In genomic region chr6:24927985-24928735, GRCh38 we compare ENCODE assay signal across 15 cellular contexts. TPM values are rescaled to one million over a fixed set of nuclear protein-coding genes. Genes with fewer than 3 reads are reported as not detected.
A peak's percentile ranks its signal among the peaks of the same experiment; 100 is the strongest.
DNase-seq lines count a peak whose midpoint lies in the region; ATAC-seq and TF ChIP-seq lines count a peak whose summit lies in the region.
"Had no signal": no experiment of that assay in that cellular context is flagged by ENCODE, and none has a peak within 500 bp of the region (broad histone marks: within the 10 kb centered on the region; RNA-seq: fewer than 3 reads in every experiment).

No MANE protein-coding gene starts in this region.

- H3F3A ChIP-seq in PC-3 (ENCODE audit: low read length, unreplicated experiment), result no peaks in the 10 kb centered on the region
- H3F3A ChIP-seq in smooth muscle cell (ENCODE audit: low read depth), result peaks cover 10% of the 10 kb centered on the region

- peaks cover 76% of the 10 kb centered on the region for H3K4me1 Mint-ChIP-seq in activated CD4-positive, alpha-beta T cell treated with anti-CD3 and anti-CD28 coated beads, Interleukin-2, amount 10 ng/mL, durations not matched to agents 24 days and 14 days

- H3K9me2 ChIP-seq in PC-3 (replicated peaks; ENCODE audit: low read length), result no peaks in the 10 kb centered on the region

- BruUV-seq in PC-3 (replicated peaks; lab: Mats Ljungman, UMichigan), result no TSS peak

- peak overlapping the region; percentile 94 for H3K4me3 Mint-ChIP-seq in activated CD4-positive, alpha-beta T cell treated with anti-CD3 and anti-CD28 coated beads, Interleukin-2, amount 10 ng/mL, durations not matched to agents 24 days and 14 days
- H3K4me3 Mint-ChIP-seq: dendritic cell treated with granulocyte-macrophage colony-stimulating factor and Interleukin-4, amounts not matched to agents 40 ng/mL and 50 ng/mL, for 4 days had no signal

- H3K36me3 ChIP-seq in PC-3 (ENCODE audit: low read depth, low read length) (no peaks in the 10 kb centered on the region), brain microvascular endothelial cell (replicated peaks) (no peaks in the 10 kb centered on the region), smooth muscle cell (ENCODE audit: low read depth) (no peaks in the 10 kb centered on the region), upper lobe of right lung (no peaks in the 10 kb centered on the region)
- H3K36me3 ChIP-seq: gastroesophageal sphincter, left ventricle myocardium inferior, ovary had no signal

- no peaks in the 10 kb centered on the region for H3K27me3 Mint-ChIP-seq in activated CD4-positive, alpha-beta T cell treated with anti-CD3 and anti-CD28 coated beads, Interleukin-2, amount 10 ng/mL, durations not matched to agents 24 days and 14 days
- H3K27me3 Mint-ChIP-seq: dendritic cell treated with granulocyte-macrophage colony-stimulating factor and Interleukin-4, amounts not matched to agents 40 ng/mL and 50 ng/mL, for 4 days had no signal

- H3K9ac ChIP-seq in PC-3 (ENCODE audit: low read length) (no peak overlapping the region), smooth muscle cell (ENCODE audit: low read depth) (no peak overlapping the region)

- TF ChIP-seq CTCF in PC-3 (conservative IDR thresholded peaks at IDR 0.05; ENCODE audit: low read depth, low read length) (no peak), brain microvascular endothelial cell (IDR thresholded peaks at IDR 0.05; ENCODE audit: low read depth, low read length, missing control alignments) (no peak), smooth muscle cell (IDR thresholded peaks at IDR 0.05; ENCODE audit: borderline replicate concordance, insufficient read depth, poor library complexity, severe bottlenecking) (no peak), upper lobe of right lung (IDR thresholded peaks at IDR 0.05) (no peak)

- no peak for ATAC-seq in PC-3
- ATAC-seq in GM18907 (IDR thresholded peaks at IDR 0.05; ENCODE audit: unreplicated experiment), result no peak
- ATAC-seq in upper lobe of right lung, result no peak
- ATAC-seq: A549, gastroesophageal sphincter had no signal

- H3K27ac ChIP-seq in PC-3 (ENCODE audit: low read length), result no peak overlapping the region
- peak overlapping the region; percentile 66 for H3K27ac ChIP-seq in brain microvascular endothelial cell
- peak overlapping the region; percentile 53 for H3K27ac ChIP-seq in smooth muscle cell (ENCODE audit: low read depth)
- H3K27ac ChIP-seq in upper lobe of right lung, result no peak overlapping the region
- H3K27ac ChIP-seq: A549, gastroesophageal sphincter, left ventricle myocardium inferior, ovary had no signal

- WGBS in smooth muscle cell (ENCODE audit: low lambda C conversion rate), result 63% methylated on average over 6 of the region's 6 CpGs

- H3K79me2 ChIP-seq in PC-3 (ENCODE audit: low read length) (no peaks in the 10 kb centered on the region), smooth muscle cell (ENCODE audit: low read depth) (no peaks in the 10 kb centered on the region)

- in situ Hi-C loops in brain microvascular endothelial cell (cut with HindIII; ENCODE audit: low pct_ligation_motif_present, low sequenced_read_pairs), result no loop called here

- H3K9me3 ChIP-seq in PC-3 (ENCODE audit: low read length), result no peaks in the 10 kb centered on the region
- no peaks in the 10 kb centered on the region for H3K9me3 ChIP-seq in smooth muscle cell (replicated peaks; ENCODE audit: low read depth)
- no peaks in the 10 kb centered on the region for H3K9me3 ChIP-seq in upper lobe of right lung
- H3K9me3 ChIP-seq: A549, gastroesophageal sphincter, left ventricle myocardium inferior, ovary had no signal

- no peak overlapping the region for H3K4me2 ChIP-seq in PC-3 (ENCODE audit: low read length)
- peak overlapping the region; percentile 34 for H3K4me2 ChIP-seq in smooth muscle cell
- H3K4me2 ChIP-seq: A549 had no signal

- CTCF ChIA-PET in PC-3 (lab: Charles Lee), result no interaction called here

- peak overlapping the region; percentile 99 for H3K27ac Mint-ChIP-seq in activated CD4-positive, alpha-beta T cell treated with anti-CD3 and anti-CD28 coated beads, Interleukin-2, amount 10 ng/mL, durations not matched to agents 24 days and 14 days

- no peak overlapping the region for H3K4me3 ChIP-seq in PC-3 (ENCODE audit: low read length)
- no peak overlapping the region for H3K4me3 ChIP-seq in brain microvascular endothelial cell (ENCODE audit: low read depth, low read length)
- no peak overlapping the region for H3K4me3 ChIP-seq in smooth muscle cell
- no peak overlapping the region for H3K4me3 ChIP-seq in upper lobe of right lung
- H3K4me3 ChIP-seq: A549, gastroesophageal sphincter, left ventricle myocardium inferior, ovary had no signal

- H3K4me1 ChIP-seq in PC-3 (ENCODE audit: insufficient read depth, low read length), result peaks cover 47% of the 10 kb centered on the region
- peaks cover 45% of the 10 kb centered on the region for H3K4me1 ChIP-seq in smooth muscle cell (ENCODE audit: low read depth)
- H3K4me1 ChIP-seq in upper lobe of right lung, result peaks cover 20% of the 10 kb centered on the region
- H3K4me1 ChIP-seq: A549 had no signal

- H3K36me3 Mint-ChIP-seq in activated CD4-positive, alpha-beta T cell treated with anti-CD3 and anti-CD28 coated beads, Interleukin-2, amount 10 ng/mL, durations not matched to agents 24 days and 14 days (ENCODE audit: low read depth), result peaks cover 33% of the 10 kb centered on the region

- H3K27me3 ChIP-seq in PC-3 (ENCODE audit: low read length) (no peaks in the 10 kb centered on the region), brain microvascular endothelial cell (replicated peaks) (no peaks in the 10 kb centered on the region), smooth muscle cell (ENCODE audit: low read depth) (no peaks in the 10 kb centered on the region), upper lobe of right lung (no peaks in the 10 kb centered on the region)
- H3K27me3 ChIP-seq: ovary had no signal

- intact Hi-C loops in activated CD4-positive, alpha-beta T cell treated with anti-CD3 and anti-CD28 coated beads, Interleukin-2, amount 10 ng/mL, durations not matched to agents 24 days and 14 days (cut with micrococcal nuclease), result loop anchor here (1.0 to 2.0 kb wide), 3 partner anchors 8 to 45 kb away; no protein-coding TSS in a partner anchor
- intact Hi-C loops in PC-3 (cut with micrococcal nuclease) (loop anchor here (5.0 kb wide), 1 partner anchor 71 kb away; no protein-coding TSS in a partner anchor), upper lobe of right lung (cut with DNase I) (no loop called here)

- peaks cover 6% of the 10 kb centered on the region for H3K9me3 Mint-ChIP-seq in activated CD4-positive, alpha-beta T cell treated with anti-CD3 and anti-CD28 coated beads, Interleukin-2, amount 10 ng/mL, durations not matched to agents 24 days and 14 days
- H3K9me3 Mint-ChIP-seq: dendritic cell treated with granulocyte-macrophage colony-stimulating factor and Interleukin-4, amounts not matched to agents 40 ng/mL and 50 ng/mL, for 4 days had no signal

- DNase-seq in activated CD4-positive, alpha-beta T cell treated with anti-CD3 and anti-CD28 coated beads, Interleukin-2, amount 10 ng/mL, durations not matched to agents 24 days and 14 days, result no peak
- DNase-seq in activated CD4-positive, alpha-beta T cell treated with anti-CD3 and anti-CD28 coated beads, Interleukin-2, amount 50 U/mL, for 4 hours, result no peak
- DNase-seq in PC-3, result peak; percentile 41
- peak; percentile 34 for DNase-seq in brain microvascular endothelial cell
- no peak for DNase-seq in smooth muscle cell (lab: John Stamatoyannopoulos, UW; ENCODE audit: unreplicated experiment)
- DNase-seq in DMS 273 (lab: John Stamatoyannopoulos, UW; ENCODE audit: unreplicated experiment), result no peak
- DNase-seq in upper lobe of right lung, result no peak
- DNase-seq: left ventricle myocardium inferior; NCI-H1436 treated with DMSO at 0.1 percent for 48 hours; ovary; stimulated activated CD4-positive, alpha-beta T cell treated with anti-CD3 and anti-CD28 coated beads, Interleukin-2, amount 100 ng/mL, for 48 hours had no signal

- no peaks in the 10 kb centered on the region for H4K20me1 ChIP-seq in PC-3 (ENCODE audit: low read length)
- no peaks in the 10 kb centered on the region for H4K20me1 ChIP-seq in smooth muscle cell (ENCODE audit: low read depth)

- no peak overlapping the region for H2AFZ ChIP-seq in PC-3 (ENCODE audit: low read length)
- no peak overlapping the region for H2AFZ ChIP-seq in smooth muscle cell (ENCODE audit: low read depth)

- POLR2A ChIA-PET in PC-3 (lab: Charles Lee; ENCODE audit: unreplicated experiment), result no interaction called here

RNA-seq across cellular contexts. Expression of gene RIPOR2, which starts 7.6 kb away (rescaled TPM):
- total RNA-seq in activated CD4-positive, alpha-beta T cell treated with anti-CD3 and anti-CD28 coated beads, Interleukin-2, amount 10 ng/mL, durations not matched to agents 24 days and 14 days, result 25.3 and 26.5 TPM in 2 replicates
- 0.44 and 0.52 TPM in 2 replicates for total RNA-seq in PC-3 (2014; rRNA removed)
- 5.6 and 6.6 TPM in 2 replicates for total RNA-seq in smooth muscle cell
- 2.3 and 7.6 TPM in 2 replicates for polyA plus RNA-seq in smooth muscle cell
- total RNA-seq in upper lobe of right lung, result 25.6 TPM

Comparison
In these comparisons a context has a peak if more than half of its experiments do, and no peak if none do; other contexts are left out.
1. DNase-seq: peak in PC-3 (single experiment) and brain microvascular endothelial cell (single experiment); none in activated CD4-positive, alpha-beta T cell treated with anti-CD3 and anti-CD28 coated beads, Interleukin-2, amount 10 ng/mL, durations not matched to agents 24 days and 14 days (single experiment), activated CD4-positive, alpha-beta T cell treated with anti-CD3 and anti-CD28 coated beads, Interleukin-2, amount 50 U/mL, for 4 hours (0 of 2), smooth muscle cell (single experiment), DMS 273 (single experiment) and upper lobe of right lung (single experiment).
2. H3K27ac ChIP-seq: peak in brain microvascular endothelial cell (single experiment) and smooth muscle cell (single experiment); none in PC-3 (single experiment) and upper lobe of right lung (single experiment).